Comparison of ENCODE assay signal across 23 cellular contexts in genomic region chr3:125004196-125004595, GRCh38. TPM values are rescaled to one million over a fixed set of nuclear protein-coding genes. Genes with fewer than 3 reads are reported as not detected.
DNase-seq lines count a peak whose midpoint lies in the region; ATAC-seq and TF ChIP-seq lines count a peak whose summit lies in the region.
"Had no signal": no experiment of that assay in that cellular context is flagged by ENCODE, and none has a peak within 500 bp of the region (broad histone marks: within the 10 kb centered on the region; RNA-seq: fewer than 3 reads in every experiment).

No MANE protein-coding gene starts in this region.

- peaks cover 16% of the 10 kb centered on the region for H3K36me3 Mint-ChIP-seq in activated naive CD4-positive, alpha-beta T cell treated with anti-CD3 and anti-CD28 coated beads, Interleukin-2, amount 50 U/mL, for 24 hours
- peaks cover 12% of the 10 kb centered on the region for H3K36me3 Mint-ChIP-seq in brain
- H3K36me3 Mint-ChIP-seq in naive thymus-derived CD8-positive, alpha-beta T cell: peaks cover 0 to 82% (median 50%) of the 10 kb centered on the region in 3 donors

- peak overlapping the region; percentile 3 for H3K27ac Mint-ChIP-seq in activated naive CD4-positive, alpha-beta T cell treated with anti-CD3 and anti-CD28 coated beads, Interleukin-2, amount 50 U/mL, for 24 hours
- H3K27ac Mint-ChIP-seq in brain: peak overlapping the region in 4 of 5 experiments; percentile 9 to 95 (median 86)
- peak overlapping the region in 9 of 10 donors; percentile 27 to 95 (median 86) for H3K27ac Mint-ChIP-seq in naive thymus-derived CD8-positive, alpha-beta T cell

- POLR2A ChIA-PET in naive thymus-derived CD8-positive, alpha-beta T cell (lab: Charles Lee): no interaction called here

- peaks cover 33 to 55% of the 10 kb centered on the region in 2 donors for H3K4me1 ChIP-seq in thyroid gland
- no peaks in the 10 kb centered on the region; the same call in 1 of the 2 replicates for H3K4me1 ChIP-seq in BE2C
- H3K4me1 ChIP-seq: tibial artery had no signal

- peaks cover 37% of the 10 kb centered on the region for H3K4me1 Mint-ChIP-seq in activated naive CD4-positive, alpha-beta T cell treated with anti-CD3 and anti-CD28 coated beads, Interleukin-2, amount 50 U/mL, for 24 hours
- peaks cover 75% of the 10 kb centered on the region for H3K4me1 Mint-ChIP-seq in brain
- H3K4me1 Mint-ChIP-seq in naive thymus-derived CD8-positive, alpha-beta T cell: peaks cover 6 to 23% (median 22%) of the 10 kb centered on the region in 4 donors

- peak overlapping the region; percentile 9 to 90 (median 76) for H3K27ac ChIP-seq in thyroid gland
- H3K27ac ChIP-seq: A549, SJSA1, tibial artery had no signal

- H3K36me3 ChIP-seq in thyroid gland (peaks cover 58 to 59% of the 10 kb centered on the region in 2 donors), BE2C (peaks cover 21% of the 10 kb centered on the region)

- H3K9me3 Mint-ChIP-seq in activated naive CD4-positive, alpha-beta T cell treated with anti-CD3 and anti-CD28 coated beads, Interleukin-2, amount 50 U/mL, for 24 hours: no peaks in the 10 kb centered on the region
- H3K9me3 Mint-ChIP-seq in brain: peaks cover 0 to 2% (median 0%) of the 10 kb centered on the region in 5 experiments
- no peaks in the 10 kb centered on the region for H3K9me3 Mint-ChIP-seq in naive thymus-derived CD8-positive, alpha-beta T cell
- H3K9me3 Mint-ChIP-seq: CD14-positive monocyte had no signal

- 94 to 96% methylated on average over 3 of the region's 3 CpGs for WGBS in thyroid gland, 2 donors

- ATAC-seq in naive thymus-derived CD8-positive, alpha-beta T cell: no peak
- ATAC-seq in GM18867 (IDR thresholded peaks at IDR 0.05; ENCODE audit: unreplicated experiment): no peak
- ATAC-seq: HCT116 had no signal

- H3K27me3 ChIP-seq in thyroid gland (no peaks in the 10 kb centered on the region), BE2C (no peaks in the 10 kb centered on the region)
- H3K27me3 ChIP-seq: dorsolateral prefrontal cortex, heart right ventricle, SJSA1, tibial artery had no signal

- no peaks in the 10 kb centered on the region for H3K9me3 ChIP-seq in thyroid gland
- H3K9me3 ChIP-seq in BE2C: no peaks in the 10 kb centered on the region
- H3K9me3 ChIP-seq: A549, heart right ventricle, SJSA1, tibial artery had no signal

- intact Hi-C loops in thyroid gland (cut with DNase I): no loop called here

- no peaks in the 10 kb centered on the region for H3K27me3 Mint-ChIP-seq in activated naive CD4-positive, alpha-beta T cell treated with anti-CD3 and anti-CD28 coated beads, Interleukin-2, amount 50 U/mL, for 24 hours
- no peaks in the 10 kb centered on the region for H3K27me3 Mint-ChIP-seq in brain
- H3K27me3 Mint-ChIP-seq in naive thymus-derived CD8-positive, alpha-beta T cell: no peaks in the 10 kb centered on the region

- H3K4me3 Mint-ChIP-seq in activated naive CD4-positive, alpha-beta T cell treated with anti-CD3 and anti-CD28 coated beads, Interleukin-2, amount 50 U/mL, for 24 hours: no peak overlapping the region
- H3K4me3 Mint-ChIP-seq in brain: no peak overlapping the region
- H3K4me3 Mint-ChIP-seq in naive thymus-derived CD8-positive, alpha-beta T cell: no peak overlapping the region
- H3K4me3 Mint-ChIP-seq: CD14-positive monocyte had no signal

- no peak for TF ChIP-seq POLR2A in thyroid gland (IDR thresholded peaks at IDR 0.05)

- TF ChIP-seq CTCF in brain (conservative IDR thresholded peaks at IDR 0.05) (no peak), thyroid gland (IDR thresholded peaks at IDR 0.05) (no peak), BE2C (IDR thresholded peaks at IDR 0.05; ENCODE audit: low read depth, low read length) (no peak)

- no peak overlapping the region for H3K4me3 ChIP-seq in thyroid gland (replicated peaks in 1 of 3)
- no peak overlapping the region for H3K4me3 ChIP-seq in BE2C (ENCODE audit: low read depth, low read length)
- H3K4me3 ChIP-seq: A549, heart right ventricle, SJSA1, tibial artery had no signal

- no peak for DNase-seq in activated naive CD4-positive, alpha-beta T cell treated with anti-CD3 and anti-CD28 coated beads, Interleukin-2, amount 50 U/mL, for 16 hours
- DNase-seq in naive thymus-derived CD8-positive, alpha-beta T cell: no peak
- no peak for DNase-seq in thyroid gland
- no peak for DNase-seq in BE2C
- DNase-seq in NCI-H2107 treated with DMSO at 0.1 percent for 48 hours (lab: John Stamatoyannopoulos, UW; ENCODE audit: unreplicated experiment): no peak
- DNase-seq: activated CD4-positive, alpha-beta T cell treated with anti-CD3 and anti-CD28 coated beads for 1 hour; activated CD8-positive, alpha-beta memory T cell treated with anti-CD3 and anti-CD28 coated beads, Interleukin-2, amount 50 U/mL, for 48 hours; Kasumi-1; NCI-H2171; NCI-H748 treated with DMSO at 0.1 percent for 48 hours; occipital lobe; OCI-M1; stimulated activated CD4-positive, alpha-beta T cell treated with anti-CD3 and anti-CD28 coated beads, Interleukin-4, amount 100 ng/mL, for 24 hours had no signal

RNA-seq across cellular contexts. Expression of gene HEG1, which starts 51.6 kb away (rescaled TPM):
- polyA plus RNA-seq in brain (ENCODE audit: insufficient read depth, low read depth, low replicate concordance): 13.9 TPM
- 10 to 100 TPM in 1 of 2 experiments, 1 to 10 TPM in 1; 9.2 to 10.3 TPM for total RNA-seq in naive thymus-derived CD8-positive, alpha-beta T cell
- 1 to 10 TPM; 1.5 to 2.3 (median 1.6) TPM for polyA plus RNA-seq in naive thymus-derived CD8-positive, alpha-beta T cell
- total RNA-seq in thyroid gland: 100 to 1,000 TPM in 3 of 4 donors, 10 to 100 TPM in 1; 91.4 to 266 (median 199) TPM
- 7.1 TPM for polyA plus RNA-seq in BE2C (2012; ENCODE audit: insufficient read depth, insufficient read length, low read depth)

Comparison
In these comparisons a context has a peak if more than half of its experiments do, and no peak if none do; other contexts are left out.
1. H3K27ac Mint-ChIP-seq: peak in every context shown above with its lines; median percentile 86 in naive thymus-derived CD8-positive, alpha-beta T cell; 86 in brain; 3 in activated naive CD4-positive, alpha-beta T cell treated with anti-CD3 and anti-CD28 coated beads, Interleukin-2, amount 50 U/mL, for 24 hours.
2. RNA of gene HEG1, which starts 51.6 kb away (total RNA-seq): 91.4 to 266 TPM in thyroid gland; 9.2 to 10.3 TPM in naive thymus-derived CD8-positive, alpha-beta T cell; every median in the first group is over 4 times any median in the second.